7 cellular contexts compared by ENCODE assay signal in genomic region chr1:7646981-7647901, GRCh38.
DNase-seq lines count a peak whose midpoint lies in the region; ATAC-seq and TF ChIP-seq lines count a peak whose summit lies in the region.

No MANE protein-coding gene starts in this region.

- H3K4me1 Mint-ChIP-seq in WTC11: peaks cover 21% of the 10 kb centered on the region

- peak; percentile 62 for ATAC-seq in WTC11
- no peak for ATAC-seq in HG03039 (IDR thresholded peaks at IDR 0.05; ENCODE audit: unreplicated experiment)

- H3K27me3 Mint-ChIP-seq in WTC11 (ENCODE audit: low read depth): no peaks in the 10 kb centered on the region

- peak; percentile 16 for DNase-seq in GDM1 (lab: John Stamatoyannopoulos, UW)
- DNase-seq in NCI-H1092 (lab: John Stamatoyannopoulos, UW): peak; percentile 55
- peak; percentile 84 for DNase-seq in WTC11 (ENCODE audit: low spot score)
- DNase-seq in T47D (ENCODE audit: low read depth in 1 of 2, low spot score in 1 of 2): peak; percentile 52 to 83
- peak; percentile 64 for DNase-seq in kidney tubule cell (ENCODE audit: low spot score)
- DNase-seq in stimulated activated CD4-positive, alpha-beta T cell treated with anti-CD3 and anti-CD28 coated beads, Interleukin-4, amount 100 ng/mL, for 24 hours: peak; percentile 74

- H3K36me3 Mint-ChIP-seq in WTC11: no peaks in the 10 kb centered on the region

- no peak overlapping the region for H3K4me3 Mint-ChIP-seq in WTC11

- H3K27ac Mint-ChIP-seq in WTC11: no peak overlapping the region

- CTCF ChIA-PET in WTC11 (lab: Charles Lee): interaction anchor here (0.6 to 2.9 kb wide), 65 partner anchors 8 to 925 kb away, joined by 3 to 34 read pairs (median 5); no protein-coding TSS in a partner anchor

- POLR2A ChIA-PET in WTC11 (lab: Charles Lee): no interaction called here

- in situ Hi-C loops in T47D (cut with HindIII; ENCODE audit: low pct_unique_long_range_greater_than_20kb, low sequenced_read_pairs): no loop called here

- peak; percentile 93 for TF ChIP-seq CTCF in WTC11 (IDR thresholded peaks at IDR 0.05)

- peaks cover 6% of the 10 kb centered on the region; the same call in 1 of the 2 replicates for H3K9me3 Mint-ChIP-seq in WTC11

TF ChIP-seq in WTC11, 78 proteins besides CTCF, POLR2A, EP300 and RAD21:
- TF ChIP-seq ZNF423 (CRISPR knock-in tag; IDR thresholded peaks at IDR 0.05): peak; percentile 69; the same call in 1 of the 2 replicates
- TF ChIP-seq, protein P1, sequence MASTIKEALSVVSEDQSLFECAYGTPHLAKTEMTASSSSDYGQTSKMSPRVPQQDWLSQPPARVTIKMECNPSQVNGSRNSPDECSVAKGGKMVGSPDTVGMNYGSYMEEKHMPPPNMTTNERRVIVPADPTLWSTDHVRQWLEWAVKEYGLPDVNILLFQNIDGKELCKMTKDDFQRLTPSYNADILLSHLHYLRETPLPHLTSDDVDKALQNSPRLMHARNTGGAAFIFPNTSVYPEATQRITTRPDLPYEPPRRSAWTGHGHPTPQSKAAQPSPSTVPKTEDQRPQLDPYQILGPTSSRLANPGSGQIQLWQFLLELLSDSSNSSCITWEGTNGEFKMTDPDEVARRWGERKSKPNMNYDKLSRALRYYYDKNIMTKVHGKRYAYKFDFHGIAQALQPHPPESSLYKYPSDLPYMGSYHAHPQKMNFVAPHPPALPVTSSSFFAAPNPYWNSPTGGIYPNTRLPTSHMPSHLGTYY (CRISPR knock-in tag; IDR thresholded peaks at IDR 0.05): no peak

Comparison
In these comparisons a context has a peak if more than half of its experiments do, and no peak if none do; other contexts are left out.
1. DNase-seq: peak in every context shown above with its lines; median percentile 84 in WTC11; 74 in stimulated activated CD4-positive, alpha-beta T cell treated with anti-CD3 and anti-CD28 coated beads, Interleukin-4, amount 100 ng/mL, for 24 hours; 68 in T47D; 64 in kidney tubule cell; 55 in NCI-H1092; 16 in GDM1.